In genomic region chr2:3660640-3661039, GRCh38 we compare ENCODE assay signal across 10 cellular contexts. TPM values are rescaled to one million over a fixed set of nuclear protein-coding genes. Genes with fewer than 3 reads are reported as not detected.
DNase-seq lines count a peak whose midpoint lies in the region; ATAC-seq and TF ChIP-seq lines count a peak whose summit lies in the region.
"Not testable (repeated sequence)": the region's sequence is repeated elsewhere in the genome, so short reads cannot be mapped to it uniquely, and the experiment has no call there.
"Had no signal": no experiment of that assay in that cellular context is flagged by ENCODE, and none has a peak within 500 bp of the region (broad histone marks: within the 10 kb centered on the region; RNA-seq: fewer than 3 reads in every experiment).

No MANE protein-coding gene starts in this region.

- intact Hi-C loops in activated CD4-positive, alpha-beta T cell treated with anti-CD3 and anti-CD28 coated beads for 36 hours (cut with DNase I, micrococcal nuclease): not testable (repeated sequence)

- not testable (repeated sequence) for H4K20me1 ChIP-seq in OCI-LY1 (ENCODE audit: insufficient read depth, low read length)

- POLR2A ChIA-PET in activated CD4-positive, alpha-beta T cell treated with anti-CD3 and anti-CD28 coated beads for 36 hours (lab: Charles Lee): not testable (repeated sequence)

- not testable (repeated sequence) for H3K79me2 ChIP-seq in OCI-LY1 (ENCODE audit: insufficient read depth, low read length)

- not testable (repeated sequence) for H3K4me3 Mint-ChIP-seq in activated CD4-positive, alpha-beta T cell treated with anti-CD3 and anti-CD28 coated beads for 36 hours; neural crest cell

- CTCF ChIA-PET in activated CD4-positive, alpha-beta T cell treated with anti-CD3 and anti-CD28 coated beads for 36 hours (lab: Charles Lee): interaction anchor here (0.9 to 1.5 kb wide), 2 partner anchors 9 to 283 kb away, joined by 3 read pairs; partner anchors contain the start of gene EIPR1

- H3K9me3 ChIP-seq in OCI-LY1 (ENCODE audit: low read length): not testable (repeated sequence)

- H3K4me3 ChIP-seq in OCI-LY1 (ENCODE audit: low read depth, low read length, poor library complexity, severe bottlenecking): not testable (repeated sequence)

- not testable (repeated sequence) for H3K27ac Mint-ChIP-seq in activated CD4-positive, alpha-beta T cell treated with anti-CD3 and anti-CD28 coated beads for 36 hours
- peak overlapping the region; percentile 76 for H3K27ac Mint-ChIP-seq in neural crest cell (ENCODE audit: unreplicated experiment)

- H2AFZ ChIP-seq in OCI-LY1 (ENCODE audit: low read length): not testable (repeated sequence)

- TF ChIP-seq CTCF in OCI-LY1 (IDR thresholded peaks at IDR 0.05; ENCODE audit: low read length); neural crest cell (conservative IDR thresholded peaks at IDR 0.05): not testable (repeated sequence)

- ATAC-seq in activated CD4-positive, alpha-beta T cell treated with anti-CD3 and anti-CD28 coated beads for 36 hours: peak; percentile 9

- not testable (repeated sequence) for H3F3A ChIP-seq in OCI-LY1 (ENCODE audit: insufficient read depth, low read length)

- DNase-seq in A172 (ENCODE audit: low spot score) (peak; percentile 81), ELR (ENCODE audit: low read depth) (peak; percentile 37), caudate nucleus (lab: John Stamatoyannopoulos, UW) (peak in 22 of 61 donors; percentile 19 to 87 (median 42))
- DNase-seq in activated CD4-positive, alpha-beta T cell treated with anti-CD3 and anti-CD28 coated beads for 36 hours: peak; percentile 53
- peak; percentile 38 for DNase-seq in activated naive CD4-positive, alpha-beta T cell treated with Interleukin-2 at 50 U/mL for 16 hours
- DNase-seq in neural crest cell (ENCODE audit: low read depth, low spot score): not testable (repeated sequence)
- DNase-seq in stimulated activated naive CD4-positive, alpha-beta T cell treated with Interleukin-2 at 50 U/mL for 16 hours (lab: John Stamatoyannopoulos, UW): peak; percentile 17

- peak overlapping the region; percentile 56; the same call in 1 of the 2 replicates for H3K9ac ChIP-seq in OCI-LY1 (ENCODE audit: low read length)

- H3K27ac ChIP-seq in OCI-LY1 (ENCODE audit: low read depth, low read length, poor library complexity, severe bottlenecking) (peak overlapping the region; percentile 99), caudate nucleus (ENCODE audit: low read depth, low read length) (peak overlapping the region; percentile 87)

- H3K4me2 ChIP-seq in OCI-LY1 (ENCODE audit: low read length): peak overlapping the region; percentile 60; the same call in 1 of the 2 replicates

- H3K4me1 ChIP-seq in OCI-LY1 (ENCODE audit: insufficient read depth, low read length, severe bottlenecking): peaks cover 84% of the 10 kb centered on the region

- H3K36me3 Mint-ChIP-seq in activated CD4-positive, alpha-beta T cell treated with anti-CD3 and anti-CD28 coated beads for 36 hours (ENCODE audit: low read depth); neural crest cell (ENCODE audit: low read depth): not testable (repeated sequence)

- H3K27me3 ChIP-seq in OCI-LY1 (ENCODE audit: insufficient read depth, low read length): not testable (repeated sequence)

- not testable (repeated sequence) for H3K9me3 Mint-ChIP-seq in activated CD4-positive, alpha-beta T cell treated with anti-CD3 and anti-CD28 coated beads for 36 hours (ENCODE audit: low read depth); neural crest cell

- H3K9me2 ChIP-seq in OCI-LY1 (ENCODE audit: low read depth, low read length): not testable (repeated sequence)

- not testable (repeated sequence) for H3K27me3 Mint-ChIP-seq in activated CD4-positive, alpha-beta T cell treated with anti-CD3 and anti-CD28 coated beads for 36 hours; neural crest cell (ENCODE audit: low read depth)

- H3K36me3 ChIP-seq in OCI-LY1 (ENCODE audit: insufficient read depth, low read length): not testable (repeated sequence)

- H3K4me1 Mint-ChIP-seq in activated CD4-positive, alpha-beta T cell treated with anti-CD3 and anti-CD28 coated beads for 36 hours: peaks cover 13% of the 10 kb centered on the region
- H3K4me1 Mint-ChIP-seq in neural crest cell: peaks cover 37% of the 10 kb centered on the region

RNA-seq across cellular contexts. Expression of gene ALLC, which starts 2.6 kb away (rescaled TPM):
- total RNA-seq in A172 (2014; rRNA removed; shearing (Covaris generic)): not detected in 2 replicates
- total RNA-seq in activated CD4-positive, alpha-beta T cell treated with anti-CD3 and anti-CD28 coated beads for 36 hours: not detected
- total RNA-seq in neural crest cell: not detected in 2 replicates
- total RNA-seq: Caco-2, SK-MEL-5 had no signal

RNA-seq across cellular contexts. Expression of gene DCDC2C, which starts 42.7 kb away (rescaled TPM):
- not detected in 2 replicates for total RNA-seq in A172 (2014; rRNA removed; shearing (Covaris generic))
- total RNA-seq in activated CD4-positive, alpha-beta T cell treated with anti-CD3 and anti-CD28 coated beads for 36 hours: not detected
- total RNA-seq in neural crest cell: not detected in 2 replicates
- total RNA-seq: Caco-2, SK-MEL-5 had no signal
